Comparison of ENCODE assay signal across 29 cellular contexts in genomic region chr12:122610911-122611310, GRCh38.
DNase-seq lines count a peak whose midpoint lies in the region; ATAC-seq and TF ChIP-seq lines count a peak whose summit lies in the region.
"Had no signal": no experiment of that assay in that cellular context is flagged by ENCODE, and none has a peak within 500 bp of the region (broad histone marks: within the 10 kb centered on the region; RNA-seq: fewer than 3 reads in every experiment).

No MANE protein-coding gene starts in this region.

- H3K4me1 Mint-ChIP-seq in MCF 10A (ENCODE audit: insufficient read depth, unreplicated experiment) = no peaks in the 10 kb centered on the region
- H3K4me1 Mint-ChIP-seq: activated CD4-positive, alpha-beta memory T cell treated with anti-CD3 and anti-CD28 coated beads, Interleukin-2, amount 10 ng/mL, durations not matched to agents 7 days and 5 days; endodermal cell; GM23338 had no signal

- DNase-seq in T47D (ENCODE audit: low read depth in 1 of 2, low spot score in 1 of 2) (peak; percentile 59 to 83), MCF 10A (ENCODE audit: unreplicated experiment) (no peak), choroid plexus epithelial cell (ENCODE audit: low read depth) (peak; percentile 4), kidney glomerular epithelial cell (lab: John Stamatoyannopoulos, UW) (peak; percentile 46), nucleus accumbens (lab: John Stamatoyannopoulos, UW) (no peak), ACHN (no peak), psoas muscle (no peak)
- DNase-seq: 8988T; activated CD4-positive, alpha-beta memory T cell treated with anti-CD3 and anti-CD28 coated beads, Interleukin-2, amount 10 ng/mL, durations not matched to agents 7 days and 5 days; activated CD4-positive, alpha-beta T cell treated with anti-CD3 and anti-CD28 coated beads for 1 hour; activated CD8-positive, alpha-beta memory T cell treated with anti-CD3 and anti-CD28 coated beads, Interleukin-2, amount 50 U/mL, for 48 hours; activated naive CD4-positive, alpha-beta T cell treated with anti-CD3 and anti-CD28 coated beads, Interleukin-2, amount 50 U/mL, for 16 hours; AML-193; amygdala; CD4-positive, alpha-beta T cell; endodermal cell; NCI-H1417; NCI-H2081 treated with DMSO at 0.1 percent for 48 hours; NCI-H226; NCI-H82; sigmoid colon; stimulated activated CD4-positive, alpha-beta T cell treated with anti-CD3 and anti-CD28 coated beads, Interleukin-15, amount 100 ng/mL, for 24 hours; stimulated activated naive B cell treated with anti-CD40 and anti-IgM and Interleukin-4, amounts not matched to agents 10 μg/mL and 1 μg/mL and 100 μg/mL, for 72 hours had no signal

- no peaks in the 10 kb centered on the region for H3K9me3 Mint-ChIP-seq in MCF 10A (ENCODE audit: unreplicated experiment)
- H3K9me3 Mint-ChIP-seq: activated CD4-positive, alpha-beta memory T cell treated with anti-CD3 and anti-CD28 coated beads, Interleukin-2, amount 10 ng/mL, durations not matched to agents 7 days and 5 days; CD4-positive, alpha-beta T cell; endodermal cell; GM23338; stimulated activated naive B cell treated with anti-CD40 and anti-IgM and Interleukin-4, amounts not matched to agents 10 μg/mL and 1 μg/mL and 100 μg/mL, for 72 hours had no signal

- peaks cover 0 to 12% of the 10 kb centered on the region in 2 donors for H3K36me3 ChIP-seq in psoas muscle (ENCODE audit: insufficient read depth in 1 of 2, low read depth in 1 of 2)

- CTCF ChIA-PET in MCF 10A (lab: Yijun Ruan, JAX) = no interaction called here

- in situ Hi-C loops in T47D (cut with HindIII; ENCODE audit: low pct_unique_long_range_greater_than_20kb, low sequenced_read_pairs) (no loop called here), ACHN (cut with HindIII; ENCODE audit: low pct_ligation_motif_present, low pct_unique_long_range_greater_than_20kb, low sequenced_read_pairs) (no loop called here)

- no peak overlapping the region for H3K27ac Mint-ChIP-seq in MCF 10A (ENCODE audit: low read depth, unreplicated experiment)
- H3K27ac Mint-ChIP-seq: activated CD4-positive, alpha-beta memory T cell treated with anti-CD3 and anti-CD28 coated beads, Interleukin-2, amount 10 ng/mL, durations not matched to agents 7 days and 5 days; CD4-positive, alpha-beta T cell; endodermal cell; GM23338; progenitor cell of endocrine pancreas; stimulated activated naive B cell treated with anti-CD40 and anti-IgM and Interleukin-4, amounts not matched to agents 10 μg/mL and 1 μg/mL and 100 μg/mL, for 72 hours had no signal

- ATAC-seq in HG03521 (IDR thresholded peaks at IDR 0.05; ENCODE audit: unreplicated experiment) = no peak
- no peak for ATAC-seq in psoas muscle
- ATAC-seq: GM23338; K562; stimulated activated naive B cell treated with anti-CD40 and anti-IgM and Interleukin-4, amounts not matched to agents 10 μg/mL and 1 μg/mL and 100 μg/mL, for 72 hours had no signal

- BruUV-seq in MCF 10A (replicated peaks; lab: Mats Ljungman, UMichigan) = no TSS peak

- no peaks in the 10 kb centered on the region for H3K27me3 ChIP-seq in psoas muscle (ENCODE audit: insufficient read depth in 3 of 3, low read length in 2 of 3)
- H3K27me3 ChIP-seq: cardiac muscle cell, sigmoid colon had no signal

- H3K4me3 ChIP-seq in choroid plexus epithelial cell (ENCODE audit: low read depth, low read length) (no peak overlapping the region), psoas muscle (no peak overlapping the region)
- H3K4me3 ChIP-seq: cardiac muscle cell, GM23338, K562, sigmoid colon, SK-N-MC had no signal

- H3K36me3 Mint-ChIP-seq in MCF 10A (ENCODE audit: insufficient read depth, unreplicated experiment) = peaks cover 41% of the 10 kb centered on the region

- H3K9me3 ChIP-seq in psoas muscle = no peaks in the 10 kb centered on the region
- H3K9me3 ChIP-seq: sigmoid colon had no signal

- TF ChIP-seq CTCF in MCF 10A (IDR thresholded peaks at IDR 0.05; ENCODE audit: unreplicated experiment) = no peak
- TF ChIP-seq CTCF in choroid plexus epithelial cell (conservative IDR thresholded peaks at IDR 0.05; ENCODE audit: low read depth, low read length) = no peak
- no peak for TF ChIP-seq CTCF in psoas muscle (IDR thresholded peaks at IDR 0.05)

- WGBS in psoas muscle, 3 donors = 93 to 99% (median 94%) methylated on average over 2 of the region's 2 CpGs

- intact Hi-C loops in MCF 10A (cut with micrococcal nuclease) = no loop called here
- intact Hi-C loops in psoas muscle (cut with DNase I) = no loop called here

- H3K4me1 ChIP-seq in psoas muscle = no peaks in the 10 kb centered on the region
- H3K4me1 ChIP-seq: sigmoid colon had no signal

- POLR2A ChIA-PET in MCF 10A (lab: Yijun Ruan, JAX) = interaction anchor here (0.6 kb wide), 1 partner anchor 337 kb away, joined by 3 read pairs; no protein-coding TSS in a partner anchor

- H3K27ac ChIP-seq in psoas muscle = no peak overlapping the region
- H3K27ac ChIP-seq: cardiac muscle cell, sigmoid colon, SK-N-MC had no signal

- no peak overlapping the region for H3K4me3 Mint-ChIP-seq in MCF 10A (ENCODE audit: unreplicated experiment)
- H3K4me3 Mint-ChIP-seq: activated CD4-positive, alpha-beta memory T cell treated with anti-CD3 and anti-CD28 coated beads, Interleukin-2, amount 10 ng/mL, durations not matched to agents 7 days and 5 days; CD4-positive, alpha-beta T cell; endodermal cell; GM23338; stimulated activated naive B cell treated with anti-CD40 and anti-IgM and Interleukin-4, amounts not matched to agents 10 μg/mL and 1 μg/mL and 100 μg/mL, for 72 hours had no signal

- H3K27me3 Mint-ChIP-seq in MCF 10A (ENCODE audit: insufficient read depth, unreplicated experiment) = no peaks in the 10 kb centered on the region
- H3K27me3 Mint-ChIP-seq: activated CD4-positive, alpha-beta memory T cell treated with anti-CD3 and anti-CD28 coated beads, Interleukin-2, amount 10 ng/mL, durations not matched to agents 7 days and 5 days; CD4-positive, alpha-beta T cell; progenitor cell of endocrine pancreas; stimulated activated naive B cell treated with anti-CD40 and anti-IgM and Interleukin-4, amounts not matched to agents 10 μg/mL and 1 μg/mL and 100 μg/mL, for 72 hours had no signal

Comparison
In these comparisons a context has a peak if more than half of its experiments do, and no peak if none do; other contexts are left out.
1. DNase-seq: peak in T47D (2 of 2), choroid plexus epithelial cell (single experiment) and kidney glomerular epithelial cell (single experiment); none in MCF 10A (single experiment), nucleus accumbens (0 of 56), ACHN (single experiment) and psoas muscle (0 of 2).